24 cellular contexts compared by ENCODE assay signal in the genomic region with DNA sequence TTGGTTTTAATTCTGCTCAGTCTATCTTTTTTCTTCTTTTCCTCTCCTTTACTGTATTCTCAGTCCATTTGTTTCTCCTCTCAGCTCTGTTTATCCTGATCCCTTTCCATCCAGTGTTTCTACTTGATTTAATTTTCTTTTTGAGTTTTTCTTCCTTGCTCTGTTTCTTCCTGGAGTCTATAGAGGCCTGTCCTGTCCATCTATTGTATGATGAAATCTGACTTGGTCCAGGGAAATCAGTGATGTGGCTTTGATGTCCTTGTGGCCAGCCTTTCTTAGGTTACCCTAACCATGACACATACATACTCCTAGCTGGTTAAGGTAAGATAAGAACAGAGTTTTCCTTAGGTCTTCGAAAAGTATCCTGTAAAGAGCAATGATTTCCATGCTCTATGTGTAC.
A peak's percentile ranks its signal among the peaks of the same experiment; 100 is the strongest.
DNase-seq lines count a peak whose midpoint lies in the region; ATAC-seq, FAIRE-seq and TF ChIP-seq lines count a peak whose summit lies in the region.
"Had no signal": no experiment of that assay in that cellular context is flagged by ENCODE, and none has a peak within 500 bp of the region (broad histone marks: within the 10 kb centered on the region; RNA-seq: fewer than 3 reads in every experiment).

No MANE protein-coding gene starts in this region.

- peak overlapping the region; percentile 99 for H2BK120ac ChIP-seq in IMR-90 (ENCODE audit: low read depth, low read length)

- H3K9me1 ChIP-seq in IMR-90 (ENCODE audit: insufficient read depth, low read length) (peaks cover 13% of the 10 kb centered on the region), K562 (ENCODE audit: control insufficient read depth, insufficient read depth, low read length) (no peaks in the 10 kb centered on the region)

- H3K9me3 Mint-ChIP-seq in osteocyte (ENCODE audit: unreplicated experiment), result peaks cover 12% of the 10 kb centered on the region
- H3K9me3 Mint-ChIP-seq: GM23338, H9 had no signal

- H3K4me1 ChIP-seq in IMR-90 (ENCODE audit: control insufficient read depth, insufficient read depth, low read length), result peaks cover 15% of the 10 kb centered on the region
- H3K4me1 ChIP-seq in K562 (replicated peaks in 1 of 2; ENCODE audit: control insufficient read depth in 2 of 2, insufficient read depth in 2 of 2, low read length in 2 of 2), result no peaks in the 10 kb centered on the region
- H3K4me1 ChIP-seq: A549, BE2C had no signal

- WGBS in IMR-90 (ENCODE audit: extremely low coverage in 2 of 2, insufficient read length in 1 of 2), 2 experiments, result no CpG with 5 or more reads among the region's 1 CpG
- WGBS in K562 (ENCODE audit: insufficient coverage, low coverage, missing lambda C conversion rate), result 0% methylated on average over 1 of the region's 1 CpG

- no peak overlapping the region for H3K4me3 Mint-ChIP-seq in osteocyte (ENCODE audit: unreplicated experiment)
- H3K4me3 Mint-ChIP-seq: CD14-positive monocyte; CD4-positive, alpha-beta T cell; CD8-positive, alpha-beta memory T cell; GM23338; H9 had no signal

- in situ Hi-C loops in IMR-90 (cut with MboI; ENCODE audit: low sequenced_read_pairs), result no loop called here
- in situ Hi-C loops in K562 (cut with MboI), result no loop called here
- in situ Hi-C loops in brain microvascular endothelial cell (cut with HindIII; ENCODE audit: low pct_ligation_motif_present, low sequenced_read_pairs), result no loop called here

- BruUV-seq in IMR-90 (replicated peaks; lab: Mats Ljungman, UMichigan) (no TSS peak), K562 (replicated peaks; lab: Mats Ljungman, UMichigan) (no TSS peak)

- CTCF ChIA-PET in IMR-90 (lab: Yijun Ruan, JAX), result no interaction called here
- CTCF ChIA-PET in K562 (lab: Yijun Ruan, JAX; ENCODE audit: low intra/inter-chr PET ratio), result no interaction called here

- dilution Hi-C loops in IMR-90 (cut with HindIII; ENCODE audit: low sequenced_read_pairs, unreplicated experiment), result no loop called here

- H3K4me1 Mint-ChIP-seq in osteocyte (ENCODE audit: unreplicated experiment), result peaks cover 17% of the 10 kb centered on the region
- H3K4me1 Mint-ChIP-seq: CD8-positive, alpha-beta memory T cell; GM23338; H9 had no signal

- no peak overlapping the region for H4K8ac ChIP-seq in IMR-90 (ENCODE audit: low read depth in 2 of 2, low read length in 2 of 2)

- H3K4me2 ChIP-seq in IMR-90 (ENCODE audit: low read depth, low read length) (no peak overlapping the region), K562 (ENCODE audit: insufficient read depth, low read length) (no peak overlapping the region)
- H3K4me2 ChIP-seq: A549; BLaER1 treated with 17β-estradiol and CSF1 and Interleukin-3, amounts not matched to agents 10 nM and 100 nM; GM23338 had no signal

- H3K9me3 ChIP-seq in IMR-90 (ENCODE audit: control insufficient read depth, insufficient read depth, low read length) (peaks cover 3% of the 10 kb centered on the region), K562 (replicated peaks; ENCODE audit: control insufficient read depth, insufficient read depth, low read depth, low read length) (no peaks in the 10 kb centered on the region)
- H3K9me3 ChIP-seq: A549, BE2C had no signal

- H3K36me3 ChIP-seq in IMR-90 (ENCODE audit: control insufficient read depth, insufficient read depth, low read length), result no peaks in the 10 kb centered on the region
- H3K36me3 ChIP-seq in K562 (ENCODE audit: control insufficient read depth, insufficient read depth, low read length), result no peaks in the 10 kb centered on the region
- no peaks in the 10 kb centered on the region for H3K36me3 ChIP-seq in brain microvascular endothelial cell (replicated peaks)
- H3K36me3 ChIP-seq: BE2C; BLaER1 treated with 17β-estradiol and CSF1 and Interleukin-3, amounts not matched to agents 10 nM and 100 nM had no signal

- no peak overlapping the region for H3K14ac ChIP-seq in IMR-90 (replicated peaks; ENCODE audit: low read depth, low read length)

- H3K27ac ChIP-seq in IMR-90 (ENCODE audit: insufficient read depth, low read length) (no peak overlapping the region), K562 (ENCODE audit: extremely low read depth, low read depth, low read length) (no peak overlapping the region), brain microvascular endothelial cell (no peak overlapping the region)
- H3K27ac ChIP-seq: A549; BLaER1 treated with 17β-estradiol and CSF1 and Interleukin-3, amounts not matched to agents 10 nM and 100 nM had no signal

- POLR2A ChIA-PET in IMR-90 (lab: Charles Lee; ENCODE audit: unreplicated experiment), result no interaction called here
- POLR2A ChIA-PET in K562 (lab: Yijun Ruan, JAX), result no interaction called here

- DNase-seq in IMR-90 (no peak), K562 (ENCODE audit: extremely low read depth in 1 of 4, low spot score in 3 of 4) (no peak), osteocyte (ENCODE audit: extremely low spot score, unreplicated experiment) (no peak), posterior vena cava (ENCODE audit: low spot score) (no peak), brain microvascular endothelial cell (no peak)
- DNase-seq: 8988T; ACHN; AML-193; BE2C; Calu3; CD4-positive, alpha-beta T cell; CD8-positive, alpha-beta memory T cell; DMS53; DMS79 treated with DMSO at 0.1 percent for 48 hours; GF-D8; H9 had no signal

- no peaks in the 10 kb centered on the region for H3K27me3 Mint-ChIP-seq in osteocyte (ENCODE audit: unreplicated experiment)

- no peak for ATAC-seq in IMR-90 (ENCODE audit: low read depth)
- 0 out of 3 replicates have a peak, but pooled peaks have one; percentile 31 for ATAC-seq in K562
- ATAC-seq in HG03442 (IDR thresholded peaks at IDR 0.05; ENCODE audit: unreplicated experiment), result no peak
- ATAC-seq: A549, GM23338, HCT116 had no signal

- H3K4me3 ChIP-seq in IMR-90 (ENCODE audit: insufficient read depth, low read depth, low read length) (no peak overlapping the region), K562 (no peak overlapping the region), brain microvascular endothelial cell (ENCODE audit: low read depth, low read length) (no peak overlapping the region)
- H3K4me3 ChIP-seq: A549; BLaER1 treated with 17β-estradiol and CSF1 and Interleukin-3, amounts not matched to agents 10 nM and 100 nM; GM23338 had no signal

- no peak overlapping the region for H4K91ac ChIP-seq in IMR-90 (ENCODE audit: insufficient read depth, low read depth, low read length)

- FAIRE-seq in K562 (lab: Jason Lieb, UNC), result no peak
- FAIRE-seq: A549, GM12891, GM18507 had no signal

- intact Hi-C loops in IMR-90 (cut with micrococcal nuclease) (no loop called here), K562 (cut with micrococcal nuclease) (no loop called here), posterior vena cava (cut with DNase I) (no loop called here)

- TF ChIP-seq POLR2A in IMR-90 (IDR thresholded peaks at IDR 0.05; ENCODE audit: low read depth, low read length), result no peak
- no peak for TF ChIP-seq POLR2A in K562 (conservative IDR thresholded peaks at IDR 0.05)

- H3K27ac Mint-ChIP-seq in osteocyte (ENCODE audit: unreplicated experiment), result peak overlapping the region; percentile 1
- H3K27ac Mint-ChIP-seq: CD14-positive monocyte; CD4-positive, alpha-beta T cell; CD8-positive, alpha-beta memory T cell; GM23338; H9 had no signal

- H3K18ac ChIP-seq in IMR-90 (ENCODE audit: low read depth, low read length), result peak overlapping the region; percentile 55; the same call in 1 of the 2 replicates

- no peaks in the 10 kb centered on the region for H4K20me1 ChIP-seq in IMR-90 (ENCODE audit: insufficient read depth, low read length)
- no peaks in the 10 kb centered on the region for H4K20me1 ChIP-seq in K562 (replicated peaks; ENCODE audit: control insufficient read depth, insufficient read depth, low read length)
- H4K20me1 ChIP-seq: BLaER1 treated with 17β-estradiol and CSF1 and Interleukin-3, amounts not matched to agents 10 nM and 100 nM had no signal

- peak overlapping the region; percentile 80; the same call in 1 of the 2 replicates for H4K5ac ChIP-seq in IMR-90 (ENCODE audit: low read depth, low read length)

- peak overlapping the region; percentile 23; the same call in 1 of the 2 replicates for H2BK20ac ChIP-seq in IMR-90 (ENCODE audit: low read depth, low read length)

- H2BK5ac ChIP-seq in IMR-90 (ENCODE audit: low read depth, low read length, poor library complexity, severe bottlenecking), result no peak overlapping the region

- no peak overlapping the region; the same call in 1 of the 2 replicates for H2AK5ac ChIP-seq in IMR-90 (ENCODE audit: low read depth, low read length)

- no peaks in the 10 kb centered on the region for H3K79me2 ChIP-seq in K562 (ENCODE audit: control insufficient read depth, insufficient read depth, low read length)

- H2AK9ac ChIP-seq in IMR-90 (replicated peaks; ENCODE audit: low read depth, low read length, poor library complexity), result no peak overlapping the region

- TF ChIP-seq RAD21 in IMR-90 (IDR thresholded peaks at IDR 0.05; ENCODE audit: low read length), result no peak
- TF ChIP-seq RAD21 in K562 (CRISPR knock-in tag; conservative IDR thresholded peaks at IDR 0.05 in 1 of 2, IDR thresholded peaks at IDR 0.05 in 1 of 2), result no peak

- TF ChIP-seq EP300 in K562 (IDR thresholded peaks at IDR 0.05; ENCODE audit: low read length), result no peak

- H3K79me1 ChIP-seq in IMR-90 (ENCODE audit: low read depth in 1 of 2, low read length in 2 of 2), result no peaks in the 10 kb centered on the region

- H3K9ac ChIP-seq in IMR-90 (ENCODE audit: low read depth, low read length), result no peak overlapping the region
- no peak overlapping the region for H3K9ac ChIP-seq in K562 (ENCODE audit: insufficient read depth in 1 of 2, low read depth in 2 of 2, low read length in 2 of 2)
- H3K9ac ChIP-seq: BLaER1 treated with 17β-estradiol and CSF1 and Interleukin-3, amounts not matched to agents 10 nM and 100 nM had no signal

- H2BK15ac ChIP-seq in IMR-90 (ENCODE audit: low read depth, low read length), result peak overlapping the region; percentile 66; the same call in 2 of the 3 replicates

- H3K23ac ChIP-seq in IMR-90 (ENCODE audit: low read depth, low read length), result no peak overlapping the region

- TF ChIP-seq CTCF in IMR-90 (conservative IDR thresholded peaks at IDR 0.05; ENCODE audit: low read depth, low read length), result no peak
- no peak for TF ChIP-seq CTCF in K562 (IDR thresholded peaks at IDR 0.05 in 2 of 3, conservative IDR thresholded peaks at IDR 0.05 in 1 of 3; ENCODE audit: insufficient read depth in 2 of 3, low read depth in 1 of 3, low read length in 3 of 3)
- TF ChIP-seq CTCF in osteocyte (IDR thresholded peaks at IDR 0.05), result no peak
- no peak for TF ChIP-seq CTCF in brain microvascular endothelial cell (IDR thresholded peaks at IDR 0.05; ENCODE audit: low read depth, low read length, missing control alignments)

- H3K27me3 ChIP-seq in IMR-90 (ENCODE audit: control insufficient read depth, insufficient read depth, low read length), result no peaks in the 10 kb centered on the region
- H3K27me3 ChIP-seq in K562 (ENCODE audit: control insufficient read depth in 2 of 2, insufficient read depth in 2 of 2, low read length in 2 of 2), result no peaks in the 10 kb centered on the region
- H3K27me3 ChIP-seq in brain microvascular endothelial cell (replicated peaks), result no peaks in the 10 kb centered on the region
- H3K27me3 ChIP-seq: BE2C; BLaER1 treated with 17β-estradiol and CSF1 and Interleukin-3, amounts not matched to agents 10 nM and 100 nM had no signal

- H2AFZ ChIP-seq in IMR-90 (replicated peaks; ENCODE audit: low read length, poor library complexity), result no peak overlapping the region
- H2AFZ ChIP-seq in K562 (ENCODE audit: low read depth, low read length), result no peak overlapping the region
- H2AFZ ChIP-seq: GM23338 had no signal

- H3K56ac ChIP-seq in IMR-90 (ENCODE audit: extremely low read depth, insufficient read depth, low read length), result no peak overlapping the region

- H3K36me3 Mint-ChIP-seq in osteocyte (ENCODE audit: unreplicated experiment), result no peaks in the 10 kb centered on the region
- H3K36me3 Mint-ChIP-seq: CD14-positive monocyte; CD8-positive, alpha-beta memory T cell had no signal

- 0 out of 2 replicates have a peak overlapping the region, but pooled peaks have one; percentile 14 for H3K4ac ChIP-seq in IMR-90 (ENCODE audit: low read depth, low read length)
